Comparison of ENCODE assay signal across 7 cellular contexts in genomic region chr3:22523925-22524324, GRCh38.
"Had no signal": no experiment of that assay in that cellular context is flagged by ENCODE, and none has a peak within 500 bp of the region (broad histone marks: within the 10 kb centered on the region; RNA-seq: fewer than 3 reads in every experiment).

No MANE protein-coding gene starts in this region.

- H3K4me1 ChIP-seq: HAP-1 had no signal

- H3K4me2 ChIP-seq: GM23338 had no signal

- H3K9me3 ChIP-seq: HAP-1 had no signal

- ATAC-seq: GM23338, HCT116 had no signal

- H3K36me3 ChIP-seq: HAP-1 had no signal

- H3K4me3 ChIP-seq: GM23338, HAP-1 had no signal

- H3K27ac ChIP-seq: HL-60 had no signal

- DNase-seq: H7, HFFc6, KG1 had no signal

- H2AFZ ChIP-seq: GM23338 had no signal
